Comparison of ENCODE assay signal across 21 cellular contexts in the genomic region with DNA sequence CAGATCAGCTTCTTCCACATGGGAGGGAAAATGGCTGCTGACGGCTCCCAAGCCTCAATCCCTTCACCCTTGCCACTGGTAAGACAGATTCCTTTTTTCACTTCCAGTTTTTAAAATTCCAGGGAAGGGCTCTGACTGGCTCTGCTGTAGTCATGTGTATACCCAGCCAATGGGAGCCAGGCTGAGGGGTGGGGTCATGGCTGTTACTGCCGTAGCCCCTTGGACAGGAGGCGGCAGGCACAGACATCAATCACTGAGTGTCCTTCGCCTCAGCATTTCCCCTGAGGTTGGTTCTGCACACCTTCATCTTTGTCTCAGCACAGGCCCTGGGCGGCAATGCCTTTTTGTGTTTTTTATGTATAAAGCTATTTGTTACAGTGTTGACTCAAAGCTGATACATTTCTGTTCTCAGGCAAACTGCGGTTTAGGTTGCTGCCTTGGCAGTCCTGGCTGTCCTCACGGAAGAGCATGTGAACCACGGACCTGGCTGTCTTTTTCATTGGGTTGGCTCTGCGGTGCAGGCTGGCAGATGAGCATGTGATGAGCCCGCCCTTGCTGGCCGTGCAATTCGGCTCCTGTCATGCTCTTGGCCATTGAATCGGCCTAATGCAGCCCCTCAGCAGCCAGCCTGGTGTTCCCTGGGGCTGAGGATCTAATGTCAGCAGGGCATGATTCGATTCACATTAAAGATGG.
"Had no signal": no experiment of that assay in that cellular context is flagged by ENCODE, and none has a peak within 500 bp of the region (broad histone marks: within the 10 kb centered on the region; RNA-seq: fewer than 3 reads in every experiment).

No MANE protein-coding gene starts in this region.

- H3K36me3 Mint-ChIP-seq: mesothelial cell of epicardium; stimulated activated memory B cell treated with anti-CD40 and anti-IgM and Interleukin-4, amounts not matched to agents 10 μg/mL and 1 μg/mL and 100 μg/mL, for 72 hours had no signal

- H3K27ac Mint-ChIP-seq: activated T-helper 17 cell treated with anti-CD3 and anti-CD28 coated beads, Interleukin-2, amount 50 U/mL, for 72 hours; mesothelial cell of epicardium; stimulated activated memory B cell treated with anti-CD40 and anti-IgM and Interleukin-4, amounts not matched to agents 10 μg/mL and 1 μg/mL and 100 μg/mL, for 72 hours had no signal

- H3K36me3 ChIP-seq: brain microvascular endothelial cell, lower lobe of right lung, ovary, thyroid gland had no signal

- H3K27ac ChIP-seq: brain microvascular endothelial cell, lower lobe of right lung, ovary, thyroid gland had no signal

- H3K4me3 ChIP-seq: lower lobe of right lung, ovary, thyroid gland had no signal

- H3K9me3 Mint-ChIP-seq: activated T-helper 17 cell treated with anti-CD3 and anti-CD28 coated beads, Interleukin-2, amount 50 U/mL, for 72 hours; central memory CD8-positive, alpha-beta T cell; mesothelial cell of epicardium; neural crest cell had no signal

- H3K27me3 ChIP-seq: ovary, thyroid gland had no signal

- H3K4me3 Mint-ChIP-seq: activated T-helper 17 cell treated with anti-CD3 and anti-CD28 coated beads, Interleukin-2, amount 50 U/mL, for 72 hours; central memory CD8-positive, alpha-beta T cell; mesothelial cell of epicardium; neural crest cell; stimulated activated memory B cell treated with anti-CD40 and anti-IgM and Interleukin-4, amounts not matched to agents 10 μg/mL and 1 μg/mL and 100 μg/mL, for 72 hours had no signal

- H3K27me3 Mint-ChIP-seq: stimulated activated memory B cell treated with anti-CD40 and anti-IgM and Interleukin-4, amounts not matched to agents 10 μg/mL and 1 μg/mL and 100 μg/mL, for 72 hours had no signal

- ATAC-seq: activated T-helper 17 cell treated with anti-CD3 and anti-CD28 coated beads, Interleukin-2, amount 50 U/mL, for 72 hours; left colon; lower lobe of right lung; stimulated activated memory B cell treated with anti-CD40 and anti-IgM and Interleukin-4, amounts not matched to agents 10 μg/mL and 1 μg/mL and 100 μg/mL, for 72 hours had no signal

- DNase-seq: activated CD4-positive, CD25-positive, alpha-beta regulatory T cell treated with anti-CD3 and anti-CD28 coated beads, Interleukin-2, amount 50 U/mL, for 72 hours; activated naive CD4-positive, alpha-beta T cell treated with Interleukin-2 at 50 U/mL for 16 hours; activated T-cell treated with anti-CD3 and anti-CD28 coated beads for 4 hours; anterior cingulate cortex; brain microvascular endothelial cell; cortex of kidney; effector CD8-positive, alpha-beta T cell; foreskin fibroblast; head of caudate nucleus; left colon; lower lobe of right lung; ovary; stimulated activated CD4-positive, alpha-beta T cell treated with anti-CD3 and anti-CD28 coated beads, Interleukin-2, amount 100 ng/mL, for 48 hours; T-helper 9 cell; thyroid gland had no signal

- H3K9me3 ChIP-seq: lower lobe of right lung, thyroid gland had no signal

- FAIRE-seq: endothelial cell of umbilical vein had no signal

- H3K4me1 Mint-ChIP-seq: activated T-helper 17 cell treated with anti-CD3 and anti-CD28 coated beads, Interleukin-2, amount 50 U/mL, for 72 hours; central memory CD8-positive, alpha-beta T cell had no signal
